Comparison of ENCODE assay signal across 9 cellular contexts in the genomic region with DNA sequence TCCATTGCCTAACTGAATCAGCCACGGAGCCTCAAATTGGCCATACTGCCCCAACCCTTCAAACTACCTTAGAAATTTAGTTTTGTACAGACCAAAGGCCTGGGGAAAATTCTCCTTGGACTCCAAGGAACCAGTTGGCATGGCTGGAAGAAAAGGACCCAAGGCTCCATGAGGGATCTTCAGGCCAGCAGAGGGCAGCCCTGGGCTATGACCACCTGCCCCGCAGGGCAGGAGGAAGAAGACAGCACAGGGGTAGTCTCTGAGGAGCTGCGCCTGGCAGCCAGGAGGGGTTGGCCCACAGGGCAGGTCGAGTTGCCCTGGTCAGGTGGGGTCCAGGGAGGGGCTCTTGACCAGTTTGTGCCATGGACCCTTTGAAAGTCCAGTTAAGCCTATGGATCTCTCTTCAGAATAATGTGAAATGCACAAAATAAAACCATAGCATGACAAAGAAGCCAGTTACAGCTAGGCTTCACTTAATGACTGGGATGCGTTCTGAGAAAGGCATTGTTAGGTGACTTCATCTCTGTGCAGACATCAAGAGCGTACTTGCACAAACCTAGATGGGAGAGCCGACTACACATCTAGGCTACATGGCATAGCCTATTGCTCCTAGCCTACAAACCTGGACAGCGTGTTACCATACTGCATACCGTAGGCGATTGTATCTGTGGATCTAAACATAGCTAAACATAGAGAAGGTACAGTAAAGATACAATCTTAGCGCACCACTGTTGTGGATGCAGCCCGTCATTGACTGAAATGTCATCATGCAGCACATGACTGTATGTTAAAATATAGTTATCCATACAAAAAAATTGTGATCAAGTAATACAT. TPM values are rescaled to one million over a fixed set of nuclear protein-coding genes. Genes with fewer than 3 reads are reported as not detected.
DNase-seq lines count a peak whose midpoint lies in the region; ATAC-seq, FAIRE-seq and TF ChIP-seq lines count a peak whose summit lies in the region.
"Had no signal": no experiment of that assay in that cellular context is flagged by ENCODE, and none has a peak within 500 bp of the region (broad histone marks: within the 10 kb centered on the region; RNA-seq: fewer than 3 reads in every experiment).

No MANE protein-coding gene starts in this region.

- TF ChIP-seq POLR2A in K562 (conservative IDR thresholded peaks at IDR 0.05), result no peak

- ATAC-seq in K562, result peak; percentile 97
- no peak for ATAC-seq in GM19035 (IDR thresholded peaks at IDR 0.05; ENCODE audit: unreplicated experiment)

- H3K4me3 ChIP-seq in K562, result no peak overlapping the region

- no TSS peak for BruUV-seq in K562 (replicated peaks; lab: Mats Ljungman, UMichigan)

- peaks cover 44 to 64% of the 10 kb centered on the region in 2 experiments for H3K27me3 ChIP-seq in K562 (ENCODE audit: control insufficient read depth in 2 of 2, insufficient read depth in 2 of 2, low read length in 2 of 2)

- H3K27ac Mint-ChIP-seq in mesothelial cell of epicardium, result no peak overlapping the region

- no peaks in the 10 kb centered on the region for H3K9me3 Mint-ChIP-seq in mesothelial cell of epicardium

- FAIRE-seq in D721Med (lab: Jason Lieb, UNC), result no peak
- FAIRE-seq in K562 (lab: Jason Lieb, UNC), result peak; percentile 78

- in situ Hi-C loops in SK-MEL-5 (cut with HindIII; ENCODE audit: low pct_unique_long_range_greater_than_20kb, low sequenced_read_pairs), result no loop called here
- in situ Hi-C loops in K562 (cut with MboI), result no loop called here

- H3K9me1 ChIP-seq in K562 (ENCODE audit: control insufficient read depth, insufficient read depth, low read length), result no peaks in the 10 kb centered on the region

- DNase-seq in D721Med (ENCODE audit: insufficient read length, low spot score) (peak; percentile 87), HS-27A (ENCODE audit: low read depth) (peak; percentile 14), SK-MEL-5 (ENCODE audit: low read depth, low spot score) (peak; percentile 76), K562 (ENCODE audit: extremely low read depth in 1 of 4, low spot score in 3 of 4) (peak; percentile 68 to 81 (median 72)), islet precursor cell (peak; percentile 81), mesothelial cell of epicardium (ENCODE audit: low spot score in 2 of 2, unreplicated experiment in 2 of 2) (no peak)
- peak; percentile 9 to 13 (median 13) for DNase-seq in stimulated activated CD4-positive, alpha-beta T cell treated with anti-CD3 and anti-CD28 coated beads, TNF-alpha, amount 100 ng/mL, for 48 hours (ENCODE audit: low read depth in 3 of 3)

- TF ChIP-seq EP300 in K562 (IDR thresholded peaks at IDR 0.05; ENCODE audit: low read length), result no peak

- TF ChIP-seq RAD21 in K562 (CRISPR knock-in tag; conservative IDR thresholded peaks at IDR 0.05 in 1 of 2, IDR thresholded peaks at IDR 0.05 in 1 of 2), result peak; percentile 74 to 88

- H3K4me1 Mint-ChIP-seq in mesothelial cell of epicardium, result peaks cover 12% of the 10 kb centered on the region

- H3K9me3 ChIP-seq in K562 (replicated peaks; ENCODE audit: control insufficient read depth, insufficient read depth, low read depth, low read length), result no peaks in the 10 kb centered on the region

- H3K79me2 ChIP-seq in K562 (ENCODE audit: control insufficient read depth, insufficient read depth, low read length), result no peaks in the 10 kb centered on the region

- no peak overlapping the region for H3K27ac ChIP-seq in K562 (ENCODE audit: extremely low read depth, low read depth, low read length)

- H3K27me3 Mint-ChIP-seq in mesothelial cell of epicardium (ENCODE audit: low read depth), result peaks cover 6% of the 10 kb centered on the region

- no peak overlapping the region for H2AFZ ChIP-seq in K562 (ENCODE audit: low read depth, low read length)

- POLR2A ChIA-PET in K562 (lab: Yijun Ruan, JAX), result interaction anchor here (0.9 to 1.1 kb wide), 2 partner anchors 27 to 30 kb away, joined by 3 to 5 read pairs; no protein-coding TSS in a partner anchor

- peaks cover 6% of the 10 kb centered on the region for H4K20me1 ChIP-seq in K562 (replicated peaks; ENCODE audit: control insufficient read depth, insufficient read depth, low read length)

- no peak overlapping the region for H3K4me2 ChIP-seq in K562 (ENCODE audit: insufficient read depth, low read length)

- 4% methylated on average over 12 of the region's 12 CpGs for WGBS in K562 (ENCODE audit: insufficient coverage, low coverage, missing lambda C conversion rate)

- no peaks in the 10 kb centered on the region for H3K4me1 ChIP-seq in K562 (replicated peaks in 1 of 2; ENCODE audit: control insufficient read depth in 2 of 2, insufficient read depth in 2 of 2, low read length in 2 of 2)

- H3K36me3 ChIP-seq in K562 (ENCODE audit: control insufficient read depth, insufficient read depth, low read length), result no peaks in the 10 kb centered on the region

- no peaks in the 10 kb centered on the region for H3K36me3 Mint-ChIP-seq in mesothelial cell of epicardium

- H3K9ac ChIP-seq in K562 (ENCODE audit: insufficient read depth in 1 of 2, low read depth in 2 of 2, low read length in 2 of 2), result no peak overlapping the region

- intact Hi-C loops in K562 (cut with micrococcal nuclease), result loop anchor here (1.0 to 10.0 kb wide), 4 partner anchors 28 to 276 kb away; no protein-coding TSS in a partner anchor

- CTCF ChIA-PET in K562 (lab: Yijun Ruan, JAX; ENCODE audit: low intra/inter-chr PET ratio), result interaction anchor here (0.7 to 2.3 kb wide), 4 partner anchors 28 to 137 kb away, joined by 3 to 11 read pairs (median 7); no protein-coding TSS in a partner anchor

- H3K4me3 Mint-ChIP-seq in mesothelial cell of epicardium, result no peak overlapping the region

- TF ChIP-seq CTCF in D721Med (IDR thresholded peaks at IDR 0.05; ENCODE audit: insufficient read depth, missing control alignments) (peak; percentile 91), K562 (IDR thresholded peaks at IDR 0.05 in 2 of 3, conservative IDR thresholded peaks at IDR 0.05 in 1 of 3; ENCODE audit: insufficient read depth in 2 of 3, low read depth in 1 of 3, low read length in 3 of 3) (peak; percentile 82 to 91 (median 84)), mesothelial cell of epicardium (IDR thresholded peaks at IDR 0.05; ENCODE audit: unreplicated experiment) (no peak)

TF ChIP-seq in K562, 482 proteins besides CTCF, POLR2A, EP300 and RAD21 (continues in another document):
- TF ChIP-seq DMBX1 (CRISPR knock-in tag; IDR thresholded peaks at IDR 0.05; ENCODE audit: borderline replicate concordance), result no peak
- TF ChIP-seq E2F6 (IDR thresholded peaks at IDR 0.05; ENCODE audit: borderline replicate concordance in 1 of 2, extremely low read depth in 1 of 2, insufficient read depth in 1 of 2, insufficient read length in 1 of 2, low read depth in 1 of 2, low read length in 1 of 2, poor library complexity in 1 of 2, severe bottlenecking in 1 of 2), result peak in 1 of 2 experiments; percentile 12

RNA-seq across cellular contexts. Expression of gene CACNA1S, which starts 26.1 kb away (rescaled TPM):
- 0.05 TPM in 1 of 2 replicates, not detected in the other for total RNA-seq in SK-MEL-5 (2014; rRNA removed; shearing (Covaris generic))
- polyA plus RNA-seq in SK-MEL-5 (2015; cell fraction: cytosol; rRNA removed), result not detected in 2 replicates
- polyA plus RNA-seq in SK-MEL-5 (2015; cell fraction: nucleus; rRNA removed), result 0.04 TPM in 1 of 2 replicates, not detected in the other
- total RNA-seq in K562 (2011; cell fraction: chromatin; rRNA removed; ENCODE audit: low replicate concordance), result not detected in 2 replicates
- not detected in 2 replicates for total RNA-seq in K562 (2011; cell fraction: nucleolus; rRNA removed)
- total RNA-seq in K562 (2011; cell fraction: nucleoplasm; rRNA removed), result not detected in 2 replicates
- total RNA-seq in K562 (2014; rRNA removed) (not detected in 2 replicates), K562 (2014; rRNA removed; fragmentation: Illumina TruSeq; extraction: Trizol) (not detected in 2 replicates), K562 (2015; rRNA removed; fragmentation: Illumina TruSeq; extraction: Trizol) (not detected in 2 replicates), K562 (2021) (not detected in 2 replicates), mesothelial cell of epicardium (0.05 TPM in 1 of 3 replicates, not detected in the others)
- polyA plus RNA-seq in K562 (2011; rRNA removed) (not detected in 2 replicates), K562 (2014; fragmentation: Illumina TruSeq; extraction: Trizol) (not detected in 2 replicates), K562 (2014; fragmentation: Nextera tagmentation; extraction: Ambion mirVana) (not detected), K562 (2014; rRNA removed) (not detected in 2 replicates)
- polyA plus RNA-seq in K562 (2011; cell fraction: cytosol; rRNA removed), result not detected in 2 replicates
- polyA plus RNA-seq in K562 (2011; cell fraction: nucleus; rRNA removed), result not detected in 2 replicates
- 0.01 TPM in 1 of 2 replicates, not detected in the other for polyA plus RNA-seq in K562 (2012)
- not detected in 2 replicates for polyA minus RNA-seq in K562 (2011; rRNA and poly(A)+ RNA removed)
- polyA minus RNA-seq in K562 (2011; cell fraction: cytosol; rRNA and poly(A)+ RNA removed), result not detected in 2 replicates
- not detected in 2 replicates for polyA minus RNA-seq in K562 (2011; cell fraction: nucleus; rRNA and poly(A)+ RNA removed)

RNA-seq across cellular contexts. Expression of gene ASCL5, which starts 40.9 kb away (rescaled TPM):
- total RNA-seq in SK-MEL-5 (2014; rRNA removed; shearing (Covaris generic)), result not detected in 2 replicates
- not detected in 2 replicates for polyA plus RNA-seq in SK-MEL-5 (2015; cell fraction: cytosol; rRNA removed)
- not detected in 2 replicates for polyA plus RNA-seq in SK-MEL-5 (2015; cell fraction: nucleus; rRNA removed)
- not detected in 2 replicates for total RNA-seq in K562 (2011; cell fraction: chromatin; rRNA removed; ENCODE audit: low replicate concordance)
- total RNA-seq in K562 (2011; cell fraction: nucleolus; rRNA removed), result not detected in 2 replicates
- not detected in 2 replicates for total RNA-seq in K562 (2011; cell fraction: nucleoplasm; rRNA removed)
- 0.09 TPM in 1 of 2 replicates, not detected in the other for total RNA-seq in K562 (2014; rRNA removed)
- total RNA-seq in K562 (2014; rRNA removed; fragmentation: Illumina TruSeq; extraction: Trizol), result not detected in 2 replicates
- total RNA-seq in K562 (2015; rRNA removed; fragmentation: Illumina TruSeq; extraction: Trizol), result not detected in 2 replicates
- not detected in 2 replicates for total RNA-seq in K562 (2021)
- polyA plus RNA-seq in K562 (2011; rRNA removed), result not detected in 2 replicates
- polyA plus RNA-seq in K562 (2011; cell fraction: cytosol; rRNA removed), result not detected in 2 replicates
- not detected in 2 replicates for polyA plus RNA-seq in K562 (2011; cell fraction: nucleus; rRNA removed)
- not detected in 2 replicates for polyA plus RNA-seq in K562 (2012)
- polyA plus RNA-seq in K562 (2014; fragmentation: Illumina TruSeq; extraction: Trizol), result not detected in 2 replicates
- not detected for polyA plus RNA-seq in K562 (2014; fragmentation: Nextera tagmentation; extraction: Ambion mirVana)
- polyA plus RNA-seq in K562 (2014; rRNA removed), result not detected in 2 replicates
- polyA minus RNA-seq in K562 (2011; rRNA and poly(A)+ RNA removed), result not detected in 2 replicates
- not detected in 2 replicates for polyA minus RNA-seq in K562 (2011; cell fraction: cytosol; rRNA and poly(A)+ RNA removed)
- polyA minus RNA-seq in K562 (2011; cell fraction: nucleus; rRNA and poly(A)+ RNA removed), result not detected in 2 replicates
- not detected in 3 replicates for total RNA-seq in mesothelial cell of epicardium
- total RNA-seq: skeletal muscle tissue had no signal

Comparison
In these comparisons a context has a peak if more than half of its experiments do, and no peak if none do; other contexts are left out.
1. DNase-seq: peak in D721Med (single experiment), HS-27A (single experiment), SK-MEL-5 (single experiment), K562 (4 of 4), islet precursor cell (single experiment) and stimulated activated CD4-positive, alpha-beta T cell treated with anti-CD3 and anti-CD28 coated beads, TNF-alpha, amount 100 ng/mL, for 48 hours (3 of 3); none in mesothelial cell of epicardium (0 of 2).